ENCODE assay signal across 8 cellular contexts in the genomic region with DNA sequence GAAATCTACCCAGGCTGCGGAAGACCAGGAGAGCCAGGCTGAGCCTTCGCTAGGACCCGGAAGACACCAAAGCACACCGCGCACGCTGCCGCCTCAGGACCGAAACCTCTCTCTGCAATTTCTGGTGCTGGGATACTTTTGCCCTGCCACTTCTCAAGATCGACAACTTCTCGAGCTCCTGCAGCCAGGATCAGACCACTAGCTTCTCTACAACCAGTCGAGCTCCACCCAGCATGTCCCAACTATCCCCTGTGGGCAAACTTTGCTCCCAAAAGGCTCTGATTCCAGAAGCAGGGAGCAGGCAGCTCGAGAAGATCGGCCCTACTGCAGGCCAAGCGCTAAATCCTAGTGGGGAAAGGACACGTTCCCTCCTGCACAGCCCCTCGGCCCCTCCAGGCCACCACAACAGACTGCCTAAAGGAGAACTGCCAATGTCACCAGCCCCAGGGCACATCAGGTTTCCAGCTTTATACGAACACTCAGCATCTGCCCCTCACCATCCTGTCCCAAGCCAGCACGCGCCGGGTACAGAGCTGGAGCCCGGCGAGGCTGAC. TPM values are rescaled to one million over a fixed set of nuclear protein-coding genes. Genes with fewer than 3 reads are reported as not detected.
A peak's percentile ranks its signal among the peaks of the same experiment; 100 is the strongest.
DNase-seq lines count a peak whose midpoint lies in the region; TF ChIP-seq lines count a peak whose summit lies in the region.

No MANE protein-coding gene starts in this region.

- peaks cover 53% of the 10 kb centered on the region for H3K79me2 ChIP-seq in smooth muscle cell (ENCODE audit: low read depth)

- H3K9me3 Mint-ChIP-seq in brain, result peaks cover 0 to 2% (median 0%) of the 10 kb centered on the region in 5 experiments

- H3K9me3 ChIP-seq in iPS-18c (ENCODE audit: control insufficient read depth, insufficient read depth, low read length), result no peaks in the 10 kb centered on the region
- no peaks in the 10 kb centered on the region for H3K9me3 ChIP-seq in smooth muscle cell (replicated peaks; ENCODE audit: low read depth)

- H3K4me2 ChIP-seq in smooth muscle cell, result peak overlapping the region; percentile 95

- H3F3A ChIP-seq in smooth muscle cell (ENCODE audit: low read depth), result peaks cover 33% of the 10 kb centered on the region

- peaks cover 18% of the 10 kb centered on the region for H3K27me3 Mint-ChIP-seq in brain

- H3K4me3 Mint-ChIP-seq in brain, result peak overlapping the region; percentile 89 to 96 (median 96)

- TF ChIP-seq CTCF in brain (conservative IDR thresholded peaks at IDR 0.05), result no peak
- TF ChIP-seq CTCF in smooth muscle cell (IDR thresholded peaks at IDR 0.05; ENCODE audit: borderline replicate concordance, insufficient read depth, poor library complexity, severe bottlenecking), result no peak

- H3K4me1 ChIP-seq in smooth muscle cell (ENCODE audit: low read depth), result peaks cover 8% of the 10 kb centered on the region

- peak overlapping the region; percentile 87 to 98 (median 97) for H3K27ac Mint-ChIP-seq in brain

- no peaks in the 10 kb centered on the region for H3K36me3 ChIP-seq in smooth muscle cell (ENCODE audit: low read depth)

- peak overlapping the region; percentile 98 for H3K27ac ChIP-seq in smooth muscle cell (ENCODE audit: low read depth)

- H2AFZ ChIP-seq in smooth muscle cell (ENCODE audit: low read depth), result peak overlapping the region; percentile 2

- no peaks in the 10 kb centered on the region for H3K27me3 ChIP-seq in smooth muscle cell (ENCODE audit: low read depth)

- H4K20me1 ChIP-seq in smooth muscle cell (ENCODE audit: low read depth), result peaks cover 49% of the 10 kb centered on the region

- H3K9ac ChIP-seq in smooth muscle cell (ENCODE audit: low read depth), result peak overlapping the region; percentile 99

- in situ Hi-C loops in KBM-7 (cut with MboI; ENCODE audit: low pct_unique_long_range_greater_than_20kb, low sequenced_read_pairs), result no loop called here

- H3K36me3 Mint-ChIP-seq in brain, result no peaks in the 10 kb centered on the region

- WGBS in smooth muscle cell (ENCODE audit: low lambda C conversion rate), result 1% methylated on average over 22 of the region's 22 CpGs

- peak; percentile 70 for DNase-seq in Daoy (ENCODE audit: low read depth)
- DNase-seq in KBM-7, result peak; percentile 68
- DNase-seq in T-helper 1 cell, result peak in 3 of 5 donors; percentile 36 to 65 (median 39)
- DNase-seq in smooth muscle cell (lab: John Stamatoyannopoulos, UW; ENCODE audit: unreplicated experiment), result peak; percentile 59
- no peak for DNase-seq in T1000 (lab: John Stamatoyannopoulos, UW)
- no peak for DNase-seq in NCI-H1436 (lab: John Stamatoyannopoulos, UW)

- peaks cover 47% of the 10 kb centered on the region for H3K4me1 Mint-ChIP-seq in brain

- H3K4me3 ChIP-seq in iPS-18c (ENCODE audit: insufficient read depth, low read depth, low read length) (peak overlapping the region; percentile 99), smooth muscle cell (peak overlapping the region; percentile 88)

RNA-seq across cellular contexts. Expression of gene AKAP8, which starts 1.0 kb away (rescaled TPM):
- 15.4 and 18.6 TPM in 2 replicates for total RNA-seq in Daoy (2014; rRNA removed; shearing (Covaris generic))
- polyA plus RNA-seq in brain (ENCODE audit: insufficient read depth, low read depth, low replicate concordance) (5.4 TPM), smooth muscle cell (19.1 and 27.3 TPM in 2 replicates)
- total RNA-seq in smooth muscle cell, result 12.0 and 24.2 TPM in 2 replicates

RNA-seq across cellular contexts. Expression of gene AKAP8L, which starts 40.2 kb away (rescaled TPM):
- 59.0 and 77.6 TPM in 2 replicates for total RNA-seq in Daoy (2014; rRNA removed; shearing (Covaris generic))
- polyA plus RNA-seq in brain (ENCODE audit: insufficient read depth, low read depth, low replicate concordance) (71.8 TPM), smooth muscle cell (93.9 and 105 TPM in 2 replicates)
- total RNA-seq in smooth muscle cell, result 61.9 and 92.0 TPM in 2 replicates

RNA-seq across cellular contexts. Expression of gene BRD4, which starts 46.3 kb away (rescaled TPM):
- 11.1 and 12.1 TPM in 2 replicates for total RNA-seq in Daoy (2014; rRNA removed; shearing (Covaris generic))
- polyA plus RNA-seq in brain (ENCODE audit: insufficient read depth, low read depth, low replicate concordance) (46.0 TPM), smooth muscle cell (102 and 105 TPM in 2 replicates)
- 16.1 and 24.1 TPM in 2 replicates for total RNA-seq in smooth muscle cell

Comparison
In these comparisons a context has a peak if more than half of its experiments do, and no peak if none do; other contexts are left out.
1. DNase-seq: peak in Daoy (single experiment), KBM-7 (single experiment), T-helper 1 cell (3 of 5) and smooth muscle cell (single experiment); none in T1000 (single experiment) and NCI-H1436 (single experiment).